ENCODE assay signal across 1 cellular context in genomic region chr3:193593666-193594025, GRCh38.
A peak's percentile ranks its signal among the peaks of the same experiment; 100 is the strongest.
TF ChIP-seq lines count a peak whose summit lies in the region.

No MANE protein-coding gene starts in this region.

TF ChIP-seq in HepG2, 621 proteins besides CTCF, POLR2A, EP300 and RAD21 (continued from another document):
- TF ChIP-seq, protein P1, sequence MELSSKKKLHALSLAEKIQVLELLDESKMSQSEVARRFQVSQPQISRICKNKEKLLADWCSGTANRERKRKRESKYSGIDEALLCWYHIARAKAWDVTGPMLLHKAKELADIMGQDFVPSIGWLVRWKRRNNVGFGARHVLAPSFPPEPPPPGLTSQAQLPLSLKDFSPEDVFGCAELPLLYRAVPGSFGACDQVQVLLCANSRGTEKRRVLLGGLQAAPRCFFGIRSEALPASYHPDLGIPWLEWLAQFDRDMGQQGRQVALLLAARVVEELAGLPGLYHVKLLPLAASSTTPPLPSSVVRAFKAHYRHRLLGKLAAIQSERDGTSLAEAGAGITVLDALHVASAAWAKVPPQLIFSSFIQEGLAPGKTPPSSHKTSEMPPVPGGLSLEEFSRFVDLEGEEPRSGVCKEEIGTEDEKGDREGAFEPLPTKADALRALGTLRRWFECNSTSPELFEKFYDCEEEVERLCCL (CRISPR knock-in tag; IDR thresholded peaks at IDR 0.05; ENCODE audit: borderline replicate concordance): no peak
- TF ChIP-seq ZNF83 (CRISPR knock-in tag; IDR thresholded peaks at IDR 0.05; ENCODE audit: borderline replicate concordance) (no peak), ZBTB1 (CRISPR knock-in tag; IDR thresholded peaks at IDR 0.05; ENCODE audit: borderline replicate concordance) (no peak), FOXA3 (CRISPR knock-in tag; IDR thresholded peaks at IDR 0.05) (peak; percentile 34; the same call in 1 of the 2 replicates), ZNF709 (CRISPR knock-in tag; IDR thresholded peaks at IDR 0.05) (no peak), ZSCAN22 (CRISPR knock-in tag; IDR thresholded peaks at IDR 0.05) (no peak), FIP1L1 (IDR thresholded peaks at IDR 0.05; ENCODE audit: borderline replicate concordance, insufficient read depth, low read depth, low read length) (no peak), PHF5A (CRISPR knock-in tag; IDR thresholded peaks at IDR 0.05; ENCODE audit: low read depth, unreplicated experiment) (no peak), TBX3 (IDR thresholded peaks at IDR 0.05; ENCODE audit: borderline replicate concordance) (no peak), ZNF331 (CRISPR knock-in tag; IDR thresholded peaks at IDR 0.05) (no peak), ZNF383 (CRISPR knock-in tag; IDR thresholded peaks at IDR 0.05; ENCODE audit: borderline replicate concordance) (peak; percentile 30; the same call in 1 of the 2 replicates), ATRX (CRISPR knock-in tag; IDR thresholded peaks at IDR 0.05; ENCODE audit: borderline replicate concordance) (no peak), ZNF552 (CRISPR knock-in tag; IDR thresholded peaks at IDR 0.05; ENCODE audit: borderline replicate concordance) (no peak), RCOR2 (CRISPR knock-in tag; IDR thresholded peaks at IDR 0.05) (no peak), CCAR2 (optimal IDR thresholded peaks at IDR 0.05; ENCODE audit: low read depth, low read length) (no peak), ZFX (CRISPR knock-in tag; IDR thresholded peaks at IDR 0.05; ENCODE audit: low read depth) (no peak), ZKSCAN1 (IDR thresholded peaks at IDR 0.05; ENCODE audit: low read length) (no peak), KLF16 (CRISPR knock-in tag; IDR thresholded peaks at IDR 0.05) (no peak), THAP11 (CRISPR knock-in tag; IDR thresholded peaks at IDR 0.05) (no peak), ZNF556 (CRISPR knock-in tag; IDR thresholded peaks at IDR 0.05; ENCODE audit: borderline replicate concordance) (no peak), SMAD1 (CRISPR knock-in tag; IDR thresholded peaks at IDR 0.05; ENCODE audit: borderline replicate concordance, low read depth) (no peak), CSRNP2 (CRISPR knock-in tag; conservative IDR thresholded peaks at IDR 0.05; ENCODE audit: low read depth) (no peak), GMEB2 (CRISPR knock-in tag; IDR thresholded peaks at IDR 0.05; ENCODE audit: low read depth) (no peak), CREB1 (IDR thresholded peaks at IDR 0.05) (peak; percentile 33; the same call in 1 of the 2 replicates), CREB1 (CRISPR knock-in tag; IDR thresholded peaks at IDR 0.05) (no peak), AKAP8 (CRISPR knock-in tag; IDR thresholded peaks at IDR 0.05) (no peak), ZC3H13 (CRISPR knock-in tag; IDR thresholded peaks at IDR 0.05) (0 out of 2 replicates have a peak, but pooled peaks have one; percentile 10), ZNF746 (CRISPR knock-in tag; IDR thresholded peaks at IDR 0.05) (no peak), KDM5A (IDR thresholded peaks at IDR 0.05; ENCODE audit: borderline replicate concordance, low read length) (peak; percentile 56), SCMH1 (CRISPR knock-in tag; IDR thresholded peaks at IDR 0.05; ENCODE audit: borderline replicate concordance) (no peak), FOSL2 (CRISPR knock-in tag; IDR thresholded peaks at IDR 0.05) (no peak), PREB (CRISPR knock-in tag; IDR thresholded peaks at IDR 0.05) (no peak), HOXA9 (CRISPR knock-in tag; IDR thresholded peaks at IDR 0.05; ENCODE audit: borderline replicate concordance) (0 out of 2 replicates have a peak, but pooled peaks have one; percentile 5), STAT5B (CRISPR knock-in tag; IDR thresholded peaks at IDR 0.05) (no peak), SOX6 (IDR thresholded peaks at IDR 0.05) (no peak), SOX6 (CRISPR knock-in tag; IDR thresholded peaks at IDR 0.05) (no peak), SMAD9 (CRISPR knock-in tag; IDR thresholded peaks at IDR 0.05) (no peak), TGIF2 (CRISPR knock-in tag; IDR thresholded peaks at IDR 0.05) (0 out of 2 replicates have a peak, but pooled peaks have one; percentile 11), ZZZ3 (CRISPR knock-in tag; IDR thresholded peaks at IDR 0.05; ENCODE audit: borderline replicate concordance) (no peak), ELF4 (CRISPR knock-in tag; IDR thresholded peaks at IDR 0.05; ENCODE audit: borderline replicate concordance) (no peak), ARNT2 (CRISPR knock-in tag; IDR thresholded peaks at IDR 0.05; ENCODE audit: low read depth) (no peak), ZNF550 (CRISPR knock-in tag; IDR thresholded peaks at IDR 0.05; ENCODE audit: borderline replicate concordance) (no peak), GATAD1 (CRISPR knock-in tag; IDR thresholded peaks at IDR 0.05) (no peak), ZBTB20 (CRISPR knock-in tag; IDR thresholded peaks at IDR 0.05; ENCODE audit: borderline replicate concordance, low read depth) (no peak), TBX2 (CRISPR knock-in tag; IDR thresholded peaks at IDR 0.05; ENCODE audit: borderline replicate concordance) (no peak), U2AF2 (IDR thresholded peaks at IDR 0.05; ENCODE audit: low read depth, low read length) (no peak), RBM39 (IDR thresholded peaks at IDR 0.05; ENCODE audit: low read depth, low read length, poor library complexity, severe bottlenecking) (no peak), ZNF605 (CRISPR knock-in tag; IDR thresholded peaks at IDR 0.05) (no peak), ZNF335 (CRISPR knock-in tag; IDR thresholded peaks at IDR 0.05) (no peak), ZNF720 (CRISPR knock-in tag; IDR thresholded peaks at IDR 0.05) (no peak), YY1 (IDR thresholded peaks at IDR 0.05; ENCODE audit: insufficient read depth, insufficient replicate concordance, low read depth, low read length) (no peak), PRPF4 (IDR thresholded peaks at IDR 0.05; ENCODE audit: low read depth, low read length, poor library complexity, severe bottlenecking) (no peak), ZC3H4 (CRISPR knock-in tag; IDR thresholded peaks at IDR 0.05; ENCODE audit: borderline replicate concordance) (no peak), FUBP1 (CRISPR knock-in tag; IDR thresholded peaks at IDR 0.05; ENCODE audit: borderline replicate concordance) (no peak), KLF11 (CRISPR knock-in tag; IDR thresholded peaks at IDR 0.05) (no peak), ZNF768 (CRISPR knock-in tag; IDR thresholded peaks at IDR 0.05) (no peak), ZNF251 (CRISPR knock-in tag; IDR thresholded peaks at IDR 0.05) (no peak), ZNF577 (CRISPR knock-in tag; IDR thresholded peaks at IDR 0.05; ENCODE audit: borderline replicate concordance, low read depth) (no peak), RXRA (CRISPR knock-in tag; IDR thresholded peaks at IDR 0.05) (no peak), CAMTA2 (CRISPR knock-in tag; IDR thresholded peaks at IDR 0.05; ENCODE audit: borderline replicate concordance) (no peak)
- TF ChIP-seq, protein P2, sequence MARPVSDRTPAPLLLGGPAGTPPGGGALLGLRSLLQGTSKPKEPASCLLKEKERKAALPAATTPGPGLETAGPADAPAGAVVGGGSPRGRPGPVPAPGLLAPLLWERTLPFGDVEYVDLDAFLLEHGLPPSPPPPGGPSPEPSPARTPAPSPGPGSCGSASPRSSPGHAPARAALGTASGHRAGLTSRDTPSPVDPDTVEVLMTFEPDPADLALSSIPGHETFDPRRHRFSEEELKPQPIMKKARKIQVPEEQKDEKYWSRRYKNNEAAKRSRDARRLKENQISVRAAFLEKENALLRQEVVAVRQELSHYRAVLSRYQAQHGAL (CRISPR knock-in tag; IDR thresholded peaks at IDR 0.05; ENCODE audit: not compliant biosample characterization): no peak
- TF ChIP-seq, protein P3, sequence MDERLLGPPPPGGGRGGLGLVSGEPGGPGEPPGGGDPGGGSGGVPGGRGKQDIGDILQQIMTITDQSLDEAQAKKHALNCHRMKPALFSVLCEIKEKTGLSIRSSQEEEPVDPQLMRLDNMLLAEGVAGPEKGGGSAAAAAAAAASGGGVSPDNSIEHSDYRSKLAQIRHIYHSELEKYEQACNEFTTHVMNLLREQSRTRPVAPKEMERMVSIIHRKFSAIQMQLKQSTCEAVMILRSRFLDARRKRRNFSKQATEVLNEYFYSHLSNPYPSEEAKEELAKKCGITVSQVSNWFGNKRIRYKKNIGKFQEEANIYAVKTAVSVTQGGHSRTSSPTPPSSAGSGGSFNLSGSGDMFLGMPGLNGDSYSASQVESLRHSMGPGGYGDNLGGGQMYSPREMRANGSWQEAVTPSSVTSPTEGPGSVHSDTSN (CRISPR knock-in tag; IDR thresholded peaks at IDR 0.05): no peak
- TF ChIP-seq, protein P4, sequence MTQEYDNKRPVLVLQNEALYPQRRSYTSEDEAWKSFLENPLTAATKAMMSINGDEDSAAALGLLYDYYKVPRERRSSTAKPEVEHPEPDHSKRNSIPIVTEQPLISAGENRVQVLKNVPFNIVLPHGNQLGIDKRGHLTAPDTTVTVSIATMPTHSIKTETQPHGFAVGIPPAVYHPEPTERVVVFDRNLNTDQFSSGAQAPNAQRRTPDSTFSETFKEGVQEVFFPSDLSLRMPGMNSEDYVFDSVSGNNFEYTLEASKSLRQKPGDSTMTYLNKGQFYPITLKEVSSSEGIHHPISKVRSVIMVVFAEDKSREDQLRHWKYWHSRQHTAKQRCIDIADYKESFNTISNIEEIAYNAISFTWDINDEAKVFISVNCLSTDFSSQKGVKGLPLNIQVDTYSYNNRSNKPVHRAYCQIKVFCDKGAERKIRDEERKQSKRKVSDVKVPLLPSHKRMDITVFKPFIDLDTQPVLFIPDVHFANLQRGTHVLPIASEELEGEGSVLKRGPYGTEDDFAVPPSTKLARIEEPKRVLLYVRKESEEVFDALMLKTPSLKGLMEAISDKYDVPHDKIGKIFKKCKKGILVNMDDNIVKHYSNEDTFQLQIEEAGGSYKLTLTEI (CRISPR knock-in tag; conservative IDR thresholded peaks at IDR 0.05): no peak
- TF ChIP-seq, protein P5, sequence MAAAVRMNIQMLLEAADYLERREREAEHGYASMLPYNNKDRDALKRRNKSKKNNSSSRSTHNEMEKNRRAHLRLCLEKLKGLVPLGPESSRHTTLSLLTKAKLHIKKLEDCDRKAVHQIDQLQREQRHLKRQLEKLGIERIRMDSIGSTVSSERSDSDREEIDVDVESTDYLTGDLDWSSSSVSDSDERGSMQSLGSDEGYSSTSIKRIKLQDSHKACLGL (CRISPR knock-in tag; IDR thresholded peaks at IDR 0.05): no peak
- TF ChIP-seq, protein P6, sequence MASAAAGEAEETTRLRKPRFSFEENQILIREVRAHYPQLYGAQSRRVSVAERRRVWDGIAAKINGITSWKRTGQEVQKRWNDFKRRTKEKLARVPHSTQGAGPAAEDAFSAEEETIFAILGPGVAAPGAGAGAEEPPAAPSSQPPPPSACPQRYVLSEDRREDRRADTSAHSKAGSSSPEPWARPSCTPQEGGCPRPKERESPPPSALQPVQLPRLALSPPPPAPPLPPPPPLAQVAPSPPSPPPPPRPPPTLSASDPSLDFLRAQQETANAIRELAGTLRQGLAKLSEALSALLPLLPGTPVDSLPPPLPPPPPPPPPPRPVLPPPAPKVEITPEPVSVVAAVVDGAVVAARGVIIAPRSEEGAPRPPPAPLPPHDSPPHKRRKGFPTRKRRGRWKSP (CRISPR knock-in tag; IDR thresholded peaks at IDR 0.05): 0 out of 2 replicates have a peak, but pooled peaks have one; percentile 6
- TF ChIP-seq, protein P7, sequence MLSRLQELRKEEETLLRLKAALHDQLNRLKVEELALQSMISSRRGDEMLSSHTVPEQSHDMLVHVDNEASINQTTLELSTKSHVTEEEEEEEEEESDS (CRISPR knock-in tag; IDR thresholded peaks at IDR 0.05; ENCODE audit: borderline replicate concordance): no peak
TF ChIP-seq in HepG2: peak in this region for 11.
